In genomic region chr14:74620497-74620921, GRCh38 we compare ENCODE assay signal across 1 cellular context.
TF ChIP-seq lines count a peak whose summit lies in the region.

No MANE protein-coding gene starts in this region.

TF ChIP-seq in K562, 482 proteins besides CTCF, POLR2A, EP300 and RAD21 (continued from another document and continues in another):
- TF ChIP-seq CHD7 (IDR thresholded peaks at IDR 0.05; ENCODE audit: low read depth, low read length) (no peak), ZNF165 (CRISPR knock-in tag; IDR thresholded peaks at IDR 0.05; ENCODE audit: borderline replicate concordance) (no peak), NR2F6 (CRISPR knock-in tag; IDR thresholded peaks at IDR 0.05) (no peak), PHTF2 (CRISPR knock-in tag; IDR thresholded peaks at IDR 0.05) (no peak), CBX1 (IDR thresholded peaks at IDR 0.05; ENCODE audit: low read depth) (no peak), ZNF3 (CRISPR knock-in tag; IDR thresholded peaks at IDR 0.05) (no peak), ZNF589 (CRISPR knock-in tag; IDR thresholded peaks at IDR 0.05; ENCODE audit: low read depth) (no peak), TBP (optimal IDR thresholded peaks at IDR 0.05; ENCODE audit: low read depth, low read length) (no peak), FOXM1 (IDR thresholded peaks at IDR 0.05; ENCODE audit: low read depth) (peak; percentile 34; the same call in 1 of the 2 replicates), FOXM1 (CRISPR knock-in tag; IDR thresholded peaks at IDR 0.05; ENCODE audit: low read depth) (no peak), TEAD4 (IDR thresholded peaks at IDR 0.05; ENCODE audit: low read length) (peak; percentile 84), TEAD4 (CRISPR knock-in tag; IDR thresholded peaks at IDR 0.05; ENCODE audit: borderline replicate concordance) (no peak), WHSC1 (IDR thresholded peaks at IDR 0.05; ENCODE audit: low read length) (no peak), CLOCK (CRISPR knock-in tag; IDR thresholded peaks at IDR 0.05; ENCODE audit: borderline replicate concordance) (no peak), RCOR1 (IDR thresholded peaks at IDR 0.05; ENCODE audit: borderline replicate concordance in 1 of 2, low read depth in 2 of 2, low read length in 2 of 2) (peak in 1 of 2 experiments; percentile 62; a peak in 1 of 4 replicates), ZNF764 (CRISPR knock-in tag; IDR thresholded peaks at IDR 0.05; ENCODE audit: low read depth) (no peak), MTA1 (IDR thresholded peaks at IDR 0.05; ENCODE audit: borderline replicate concordance) (peak; percentile 70; the same call in 1 of the 2 replicates), TCF3 (CRISPR knock-in tag; IDR thresholded peaks at IDR 0.05) (peak; percentile 67), PHF20 (IDR thresholded peaks at IDR 0.05; ENCODE audit: partially characterized antibody) (no peak), ZNF174 (CRISPR knock-in tag; IDR thresholded peaks at IDR 0.05) (no peak), CHCHD3 (CRISPR knock-in tag; IDR thresholded peaks at IDR 0.05) (no peak), TAF7 (tag; IDR thresholded peaks at IDR 0.05) (no peak), ZNF133 (CRISPR knock-in tag; IDR thresholded peaks at IDR 0.05) (no peak), ZSCAN32 (CRISPR knock-in tag; IDR thresholded peaks at IDR 0.05) (no peak), CBFA2T3 (IDR thresholded peaks at IDR 0.05) (peak; percentile 81), MCM7 (IDR thresholded peaks at IDR 0.05) (no peak), SAFB2 (IDR thresholded peaks at IDR 0.05; ENCODE audit: borderline replicate concordance, low read depth, low read length, severe bottlenecking) (no peak), KLF13 (tag; IDR thresholded peaks at IDR 0.05; ENCODE audit: borderline replicate concordance, low read depth) (no peak), ZKSCAN3 (CRISPR knock-in tag; IDR thresholded peaks at IDR 0.05) (no peak), PHB2 (IDR thresholded peaks at IDR 0.05; ENCODE audit: low read depth) (no peak), JUND (IDR thresholded peaks at IDR 0.05; ENCODE audit: borderline replicate concordance, low read depth, low read length) (peak; percentile 78; the same call in 1 of the 2 replicates), JUND (tag; IDR thresholded peaks at IDR 0.05; ENCODE audit: borderline replicate concordance, low read depth, low read length) (peak; percentile 72; the same call in 2 of the 3 replicates), TSHZ1 (CRISPR knock-in tag; IDR thresholded peaks at IDR 0.05) (no peak), BRD9 (IDR thresholded peaks at IDR 0.05; ENCODE audit: low read depth, partially characterized antibody) (no peak), HMG20A (CRISPR knock-in tag; conservative IDR thresholded peaks at IDR 0.05) (no peak), POLR3G (IDR thresholded peaks at IDR 0.05; ENCODE audit: extremely low read depth, insufficient read length, insufficient replicate concordance) (no peak), HCFC1 (IDR thresholded peaks at IDR 0.05; ENCODE audit: low read depth, low read length) (no peak), ATF3 (IDR thresholded peaks at IDR 0.05) (peak; percentile 76), ATF3 (CRISPR knock-in tag; conservative IDR thresholded peaks at IDR 0.05) (no peak)
- TF ChIP-seq, protein P1, sequence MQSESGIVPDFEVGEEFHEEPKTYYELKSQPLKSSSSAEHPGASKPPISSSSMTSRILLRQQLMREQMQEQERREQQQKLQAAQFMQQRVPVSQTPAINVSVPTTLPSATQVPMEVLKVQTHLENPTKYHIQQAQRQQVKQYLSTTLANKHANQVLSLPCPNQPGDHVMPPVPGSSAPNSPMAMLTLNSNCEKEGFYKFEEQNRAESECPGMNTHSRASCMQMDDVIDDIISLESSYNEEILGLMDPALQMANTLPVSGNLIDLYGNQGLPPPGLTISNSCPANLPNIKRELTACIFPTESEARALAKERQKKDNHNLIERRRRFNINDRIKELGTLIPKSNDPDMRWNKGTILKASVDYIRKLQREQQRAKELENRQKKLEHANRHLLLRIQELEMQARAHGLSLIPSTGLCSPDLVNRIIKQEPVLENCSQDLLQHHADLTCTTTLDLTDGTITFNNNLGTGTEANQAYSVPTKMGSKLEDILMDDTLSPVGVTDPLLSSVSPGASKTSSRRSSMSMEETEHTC (IDR thresholded peaks at IDR 0.05) = no peak
- TF ChIP-seq, protein P2, sequence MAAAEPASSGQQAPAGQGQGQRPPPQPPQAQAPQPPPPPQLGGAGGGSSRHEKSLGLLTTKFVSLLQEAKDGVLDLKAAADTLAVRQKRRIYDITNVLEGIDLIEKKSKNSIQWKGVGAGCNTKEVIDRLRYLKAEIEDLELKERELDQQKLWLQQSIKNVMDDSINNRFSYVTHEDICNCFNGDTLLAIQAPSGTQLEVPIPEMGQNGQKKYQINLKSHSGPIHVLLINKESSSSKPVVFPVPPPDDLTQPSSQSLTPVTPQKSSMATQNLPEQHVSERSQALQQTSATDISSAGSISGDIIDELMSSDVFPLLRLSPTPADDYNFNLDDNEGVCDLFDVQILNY (CRISPR knock-in tag; IDR thresholded peaks at IDR 0.05) = 0 out of 2 replicates have a peak, but pooled peaks have one; percentile 20
- TF ChIP-seq, protein P3, sequence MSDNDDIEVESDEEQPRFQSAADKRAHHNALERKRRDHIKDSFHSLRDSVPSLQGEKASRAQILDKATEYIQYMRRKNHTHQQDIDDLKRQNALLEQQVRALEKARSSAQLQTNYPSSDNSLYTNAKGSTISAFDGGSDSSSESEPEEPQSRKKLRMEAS (CRISPR knock-in tag; IDR thresholded peaks at IDR 0.05) = no peak
